1 cellular context compared by ENCODE assay signal in genomic region chr5:104355350-104355749, GRCh38.
TF ChIP-seq lines count a peak whose summit lies in the region.

No MANE protein-coding gene starts in this region.

TF ChIP-seq in HepG2, 621 proteins besides CTCF, POLR2A, EP300 and RAD21 (continued from another document):
- TF ChIP-seq, protein P1, sequence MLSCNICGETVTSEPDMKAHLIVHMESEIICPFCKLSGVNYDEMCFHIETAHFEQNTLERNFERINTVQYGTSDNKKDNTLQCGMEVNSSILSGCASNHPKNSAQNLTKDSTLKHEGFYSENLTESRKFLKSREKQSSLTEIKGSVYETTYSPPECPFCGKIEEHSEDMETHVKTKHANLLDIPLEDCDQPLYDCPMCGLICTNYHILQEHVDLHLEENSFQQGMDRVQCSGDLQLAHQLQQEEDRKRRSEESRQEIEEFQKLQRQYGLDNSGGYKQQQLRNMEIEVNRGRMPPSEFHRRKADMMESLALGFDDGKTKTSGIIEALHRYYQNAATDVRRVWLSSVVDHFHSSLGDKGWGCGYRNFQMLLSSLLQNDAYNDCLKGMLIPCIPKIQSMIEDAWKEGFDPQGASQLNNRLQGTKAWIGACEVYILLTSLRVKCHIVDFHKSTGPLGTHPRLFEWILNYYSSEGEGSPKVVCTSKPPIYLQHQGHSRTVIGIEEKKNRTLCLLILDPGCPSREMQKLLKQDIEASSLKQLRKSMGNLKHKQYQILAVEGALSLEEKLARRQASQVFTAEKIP (CRISPR knock-in tag; IDR thresholded peaks at IDR 0.05; ENCODE audit: borderline replicate concordance) = no peak
- peak; percentile 88 for TF ChIP-seq ZBTB21 (CRISPR knock-in tag; IDR thresholded peaks at IDR 0.05)
- no peak for TF ChIP-seq CBX2 (IDR thresholded peaks at IDR 0.05; ENCODE audit: low read depth, low read length)
- TF ChIP-seq CBX2 (CRISPR knock-in tag; IDR thresholded peaks at IDR 0.05; ENCODE audit: low read depth) = no peak
- 0 out of 2 replicates have a peak, but pooled peaks have one; percentile 26 for TF ChIP-seq HOXA3 (CRISPR knock-in tag; IDR thresholded peaks at IDR 0.05)
- TF ChIP-seq KLF11 (CRISPR knock-in tag; IDR thresholded peaks at IDR 0.05) = no peak
- peak; percentile 97 for TF ChIP-seq ZNF12 (CRISPR knock-in tag; IDR thresholded peaks at IDR 0.05)
- peak; percentile 37; the same call in 1 of the 2 replicates for TF ChIP-seq POGZ (CRISPR knock-in tag; IDR thresholded peaks at IDR 0.05)
- TF ChIP-seq HNF4G (IDR thresholded peaks at IDR 0.05; ENCODE audit: borderline replicate concordance, low read depth, low read length) = 0 out of 2 replicates have a peak, but pooled peaks have one; percentile 28
- no peak for TF ChIP-seq HNF4G (CRISPR knock-in tag; IDR thresholded peaks at IDR 0.05; ENCODE audit: borderline replicate concordance, low read depth)
- peak; percentile 80; the same call in 1 of the 2 replicates for TF ChIP-seq SOX5 (CRISPR knock-in tag; IDR thresholded peaks at IDR 0.05; ENCODE audit: borderline replicate concordance)
- no peak for TF ChIP-seq SOX13 (IDR thresholded peaks at IDR 0.05)
- TF ChIP-seq SOX13 (CRISPR knock-in tag; conservative IDR thresholded peaks at IDR 0.05 in 1 of 2, IDR thresholded peaks at IDR 0.05 in 1 of 2) = peak in 1 of 2 experiments; percentile 78; a peak in 2 of 4 replicates
